8 cellular contexts compared by ENCODE assay signal in the genomic region with DNA sequence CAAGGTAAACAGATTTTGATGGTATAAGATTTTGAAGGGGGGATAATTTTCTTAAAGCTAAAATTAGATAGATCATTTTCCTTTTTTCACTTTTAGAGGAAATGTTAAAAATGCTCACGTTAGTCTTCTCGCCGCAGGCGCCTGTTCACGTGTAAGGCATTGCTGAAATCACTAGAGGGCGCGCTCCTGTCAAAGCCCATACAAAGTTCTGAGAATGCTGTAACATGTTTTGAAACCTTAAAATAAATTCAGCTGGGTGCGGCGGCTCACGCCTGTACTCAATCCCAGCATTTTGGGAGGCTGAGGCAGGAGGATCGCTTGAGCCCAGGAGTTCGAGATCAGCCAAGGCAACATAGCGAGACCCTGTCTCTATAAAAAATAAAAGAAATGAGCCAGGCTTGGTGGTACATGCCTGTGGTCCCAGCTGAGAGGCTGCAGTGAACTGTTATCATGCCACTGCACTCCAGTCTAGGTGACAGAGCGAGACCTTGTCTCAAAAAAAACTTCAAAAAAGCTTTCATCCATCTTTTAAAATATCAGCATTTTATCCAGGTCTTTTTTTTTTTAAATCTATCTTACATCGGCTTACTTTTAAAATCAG.
DNase-seq lines count a peak whose midpoint lies in the region; ATAC-seq, FAIRE-seq and TF ChIP-seq lines count a peak whose summit lies in the region.

No MANE protein-coding gene starts in this region.

- CTCF ChIA-PET in A549 (lab: Yijun Ruan, JAX) = interaction anchor here (0.5 to 8.0 kb wide), 21 partner anchors 11 to 1315 kb away, joined by 3 to 62 read pairs (median 4); no protein-coding TSS in a partner anchor

- FAIRE-seq in A549 (lab: Jason Lieb, UNC) = no peak

- TF ChIP-seq POLR2A in A549 (IDR thresholded peaks at IDR 0.05; ENCODE audit: low read length) = no peak

- TF ChIP-seq CTCF in A549 (IDR thresholded peaks at IDR 0.05) (peak; percentile 79), GM12874 (IDR thresholded peaks at IDR 0.05; ENCODE audit: insufficient read depth, low read depth, low read length) (peak; percentile 56)

- peak overlapping the region; percentile 52 for H3K4me2 ChIP-seq in A549

- no peaks in the 10 kb centered on the region for H3K4me1 ChIP-seq in A549

- WGBS in A549 (ENCODE audit: missing lambda C conversion rate) = 5% methylated on average over 15 of the region's 15 CpGs

- POLR2A ChIA-PET in A549 (lab: Yijun Ruan, JAX) = no interaction called here

- H3K27ac ChIP-seq in A549 = no peak overlapping the region

- peak; percentile 61 to 63 for TF ChIP-seq RAD21 in A549 (conservative IDR thresholded peaks at IDR 0.05 in 1 of 2, IDR thresholded peaks at IDR 0.05 in 1 of 2)

- H3K9me3 ChIP-seq in A549 = no peaks in the 10 kb centered on the region

- peak; percentile 25 to 53 for DNase-seq in A549 (ENCODE audit: low read depth in 1 of 2, low spot score in 1 of 2)
- peak; percentile 79 for DNase-seq in OCI-M1 (lab: John Stamatoyannopoulos, UW)
- DNase-seq in amniotic epithelial cell (ENCODE audit: low read depth) = peak; percentile 25
- peak in 28 of 51 donors; percentile 0 to 41 (median 6) for DNase-seq in hypothalamus (lab: John Stamatoyannopoulos, UW)
- peak; percentile 26 to 37 for DNase-seq in stimulated activated CD4-positive, alpha-beta T cell treated with anti-CD3 and anti-CD28 coated beads, Interleukin-2, amount 100 ng/mL, for 48 hours

- ATAC-seq in A549 (peak; percentile 66 to 87; a peak in 4 of 6 replicates), HG03432 (IDR thresholded peaks at IDR 0.05; ENCODE audit: unreplicated experiment) (peak; percentile 77), HG03280 (IDR thresholded peaks at IDR 0.05; ENCODE audit: unreplicated experiment) (no peak)

- no peak overlapping the region for H3K4me3 ChIP-seq in A549

- TF ChIP-seq EP300 in A549 (IDR thresholded peaks at IDR 0.05) = no peak

TF ChIP-seq in A549, 52 proteins besides CTCF, POLR2A, EP300 and RAD21:
- TF ChIP-seq SMC3 (IDR thresholded peaks at IDR 0.05) = peak; percentile 73
- TF ChIP-seq, protein P1, sequence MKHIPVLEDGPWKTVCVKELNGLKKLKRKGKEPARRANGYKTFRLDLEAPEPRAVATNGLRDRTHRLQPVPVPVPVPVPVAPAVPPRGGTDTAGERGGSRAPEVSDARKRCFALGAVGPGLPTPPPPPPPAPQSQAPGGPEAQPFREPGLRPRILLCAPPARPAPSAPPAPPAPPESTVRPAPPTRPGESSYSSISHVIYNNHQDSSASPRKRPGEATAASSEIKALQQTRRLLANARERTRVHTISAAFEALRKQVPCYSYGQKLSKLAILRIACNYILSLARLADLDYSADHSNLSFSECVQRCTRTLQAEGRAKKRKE (CRISPR knock-in tag; IDR thresholded peaks at IDR 0.05; ENCODE audit: low read depth) = no peak

Comparison
In these comparisons a context has a peak if more than half of its experiments do, and no peak if none do; other contexts are left out.
1. DNase-seq: peak in every context shown above with its lines; median percentile 79 in OCI-M1; 39 in A549; 32 in stimulated activated CD4-positive, alpha-beta T cell treated with anti-CD3 and anti-CD28 coated beads, Interleukin-2, amount 100 ng/mL, for 48 hours; 25 in amniotic epithelial cell; 6 in hypothalamus.